In genomic region chr19:34926685-34927375, GRCh38 we compare ENCODE assay signal across 8 cellular contexts.
DNase-seq lines count a peak whose midpoint lies in the region; ATAC-seq and TF ChIP-seq lines count a peak whose summit lies in the region.

ZNF30 (plus strand) TSS chr19:34926903; CDS start chr19:34929948, 3,045 bp downstream.

- peaks cover 11% of the 10 kb centered on the region for H3K4me1 Mint-ChIP-seq in central memory CD8-positive, alpha-beta T cell

- H3K4me3 Mint-ChIP-seq in central memory CD8-positive, alpha-beta T cell = peak within 1 kb of the TSS; percentile 87

- H3K27me3 Mint-ChIP-seq in central memory CD8-positive, alpha-beta T cell = no peaks in the 10 kb centered on the region

- H3K9me3 Mint-ChIP-seq in central memory CD8-positive, alpha-beta T cell = no peaks in the 10 kb centered on the region

- H3K36me3 Mint-ChIP-seq in central memory CD8-positive, alpha-beta T cell (ENCODE audit: insufficient read depth) = peaks cover 4% of the 10 kb centered on the region

- H3K27ac Mint-ChIP-seq in central memory CD8-positive, alpha-beta T cell (ENCODE audit: low read depth) = peak within 1 kb of the TSS; percentile 38

- no peak for TF ChIP-seq CTCF in GM12875 (IDR thresholded peaks at IDR 0.05; ENCODE audit: borderline replicate concordance, insufficient read depth, low read depth, low read length)

- peak within 1 kb of the TSS; percentile 50 for H3K4me3 ChIP-seq in GM12875 (ENCODE audit: low read depth, low read length)

- peak; percentile 89 for ATAC-seq in HG02763 (IDR thresholded peaks at IDR 0.05; ENCODE audit: unreplicated experiment)
- ATAC-seq in central memory CD8-positive, alpha-beta T cell (replicated peaks; ENCODE audit: extremely low read depth, poor library complexity, severe bottlenecking) = peak; percentile 97

- DNase-seq in NCI-H2029 (lab: John Stamatoyannopoulos, UW) (peak; percentile 87), islet precursor cell (peak; percentile 96), NAMALWA (ENCODE audit: low spot score) (no peak)
- DNase-seq in activated CD4-positive, CD25-positive, alpha-beta regulatory T cell treated with anti-CD3 and anti-CD28 coated beads, Interleukin-2, amount 50 U/mL, for 16 hours (ENCODE audit: low read depth, low spot score) = peak; percentile 54
- DNase-seq in central memory CD8-positive, alpha-beta T cell (ENCODE audit: low spot score in 2 of 2) = peak; percentile 51 to 58
- peak; percentile 81 for DNase-seq in stimulated activated CD4-positive, alpha-beta T cell treated with anti-CD3 and anti-CD28 coated beads, Interleukin-12 subunit alpha, Interleukin-12 subunit beta, amount 100 ng/mL, for 4 hours
